8 cellular contexts compared by ENCODE assay signal in the genomic region with DNA sequence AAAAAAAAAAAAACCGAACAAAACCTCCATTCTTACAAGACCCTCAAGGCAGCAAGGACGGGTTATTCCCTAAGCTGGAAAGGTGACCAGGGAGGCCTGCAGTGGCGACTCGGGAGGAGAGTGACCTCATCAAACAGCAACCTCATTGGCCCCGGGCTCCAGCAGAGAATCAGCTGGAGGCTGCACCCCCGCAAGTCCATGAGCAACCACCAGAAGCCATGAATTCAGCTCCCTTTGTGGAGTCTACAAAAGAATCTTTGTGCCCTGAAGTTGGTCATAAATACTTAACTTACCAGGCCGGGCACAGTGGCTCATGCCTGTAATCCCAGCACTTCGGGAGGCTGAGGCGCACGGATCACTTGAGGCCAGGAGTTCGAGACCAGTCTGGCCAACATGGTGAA.
DNase-seq lines count a peak whose midpoint lies in the region; ATAC-seq and TF ChIP-seq lines count a peak whose summit lies in the region.

No MANE protein-coding gene starts in this region.

- no peaks in the 10 kb centered on the region for H3K9me3 ChIP-seq in SJCRH30 (replicated peaks)
- no peaks in the 10 kb centered on the region for H3K9me3 ChIP-seq in prostate gland

- no peak for TF ChIP-seq POLR2A in prostate gland (IDR thresholded peaks at IDR 0.05)

- H3K4me1 ChIP-seq in SJCRH30 (no peaks in the 10 kb centered on the region; the same call in 1 of the 2 replicates), prostate gland (replicated peaks) (no peaks in the 10 kb centered on the region)

- DNase-seq in ELF-1 (ENCODE audit: low read depth, low spot score) (peak; percentile 64), SJCRH30 (peak; percentile 43 to 58), globus pallidus (ENCODE audit: low spot score) (peak; percentile 73), NCI-H446 (lab: John Stamatoyannopoulos, UW) (no peak), prostate gland (ENCODE audit: low spot score) (no peak)

- TF ChIP-seq CTCF in prostate gland (IDR thresholded peaks at IDR 0.05), result no peak

- H3K27ac ChIP-seq in SJCRH30 (no peak overlapping the region), skin epidermis (peak overlapping the region in 11 of 21 experiments; percentile 40 to 71 (median 60)), prostate gland (peak overlapping the region in 1 of 2 donors; percentile 50)

- no peak overlapping the region for H3K4me3 ChIP-seq in SJCRH30
- H3K4me3 ChIP-seq in skin epidermis, result peak overlapping the region in 1 of 7 experiments; percentile 42
- H3K4me3 ChIP-seq in prostate gland, result no peak overlapping the region

- intact Hi-C loops in prostate gland (cut with DNase I), result no loop called here

- ATAC-seq in HG02884 (IDR thresholded peaks at IDR 0.05; ENCODE audit: unreplicated experiment) (no peak), HG02973 (IDR thresholded peaks at IDR 0.05; ENCODE audit: unreplicated experiment) (no peak)

- H3K36me3 ChIP-seq in SJCRH30, result peaks cover 4% of the 10 kb centered on the region; the same call in 1 of the 2 replicates
- no peaks in the 10 kb centered on the region for H3K36me3 ChIP-seq in prostate gland

- 82% methylated on average over 11 of the region's 11 CpGs for WGBS in prostate gland

- no peaks in the 10 kb centered on the region for H3K27me3 ChIP-seq in SJCRH30
- H3K27me3 ChIP-seq in prostate gland (replicated peaks; ENCODE audit: insufficient read depth), result peaks cover 2% of the 10 kb centered on the region

Comparison
In these comparisons a context has a peak if more than half of its experiments do, and no peak if none do; other contexts are left out.
1. DNase-seq: peak in ELF-1 (single experiment), SJCRH30 (2 of 2) and globus pallidus (single experiment); none in NCI-H446 (0 of 2) and prostate gland (single experiment).